16 cellular contexts compared by ENCODE assay signal in the genomic region with DNA sequence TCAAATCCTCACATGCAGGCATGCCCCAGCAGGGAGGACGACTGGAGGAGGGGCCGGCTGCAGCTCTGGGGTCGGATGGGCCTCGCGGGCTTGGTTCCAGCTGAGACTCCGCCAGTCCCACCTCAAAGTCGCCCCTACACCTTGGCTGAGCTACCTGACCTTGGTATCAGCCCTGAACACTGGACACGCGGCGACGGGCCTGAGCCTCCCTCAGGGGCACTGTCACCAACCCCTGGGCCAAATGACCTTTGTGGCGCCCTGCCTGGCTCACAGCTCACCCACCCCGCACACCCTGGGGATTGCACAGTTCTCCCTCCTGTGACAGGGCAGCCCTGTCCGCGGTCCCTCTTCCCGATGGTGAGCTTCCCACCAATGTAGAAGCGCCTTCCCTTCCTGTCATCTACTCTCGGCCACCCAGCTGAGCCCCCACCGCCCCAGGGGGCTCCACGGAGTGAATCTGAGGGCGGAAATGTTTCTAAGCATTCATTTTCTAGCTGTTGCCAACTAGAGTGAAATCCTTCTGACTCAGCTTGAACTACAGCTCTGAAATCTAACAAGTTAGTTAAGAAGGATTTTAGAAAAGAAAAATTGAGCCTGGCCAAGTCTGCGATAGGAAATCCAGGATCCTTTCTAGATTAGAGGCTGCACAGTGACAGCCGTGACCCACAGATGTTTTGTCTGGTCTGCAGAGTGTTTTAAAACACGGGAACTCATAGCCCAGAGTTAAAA.
DNase-seq lines count a peak whose midpoint lies in the region; ATAC-seq and TF ChIP-seq lines count a peak whose summit lies in the region.
"Had no signal": no experiment of that assay in that cellular context is flagged by ENCODE, and none has a peak within 500 bp of the region (broad histone marks: within the 10 kb centered on the region; RNA-seq: fewer than 3 reads in every experiment).

No MANE protein-coding gene starts in this region.

- intact Hi-C loops in right cardiac atrium (cut with DNase I) (no loop called here), prostate gland (cut with DNase I) (no loop called here)

- H3K4me1 Mint-ChIP-seq in WTC11 = peaks cover 15% of the 10 kb centered on the region
- H3K4me1 Mint-ChIP-seq: activated CD4-positive, alpha-beta T cell treated with anti-CD3 and anti-CD28 coated beads for 36 hours had no signal

- H3K9me3 Mint-ChIP-seq in WTC11 = peaks cover 15% of the 10 kb centered on the region
- H3K9me3 Mint-ChIP-seq: T-helper 2 cell treated with Interferon-gamma antibody and Interleukin-4, amounts not matched to agents 5 μg/mL and 100 μg/mL, for 36 hours had no signal

- CTCF ChIA-PET in WTC11 (lab: Charles Lee) = interaction anchor here (1.0 kb wide), 2 partner anchors 90 to 219 kb away, joined by 3 to 4 read pairs; partner anchors contain the start of gene COL23A1

- TF ChIP-seq CTCF in WTC11 (IDR thresholded peaks at IDR 0.05) = no peak
- no peak for TF ChIP-seq CTCF in prostate gland (IDR thresholded peaks at IDR 0.05)

- H3K4me3 Mint-ChIP-seq in WTC11 = no peak overlapping the region
- H3K4me3 Mint-ChIP-seq: activated CD4-positive, alpha-beta T cell treated with anti-CD3 and anti-CD28 coated beads for 36 hours; T-helper 2 cell treated with Interferon-gamma antibody and Interleukin-4, amounts not matched to agents 5 μg/mL and 100 μg/mL, for 36 hours had no signal

- ATAC-seq in WTC11 (peak; percentile 63), right cardiac atrium (peak; percentile 6 to 44)
- ATAC-seq: activated CD4-positive, alpha-beta T cell treated with anti-CD3 and anti-CD28 coated beads for 36 hours had no signal

- H3K4me3 ChIP-seq in right cardiac atrium (ENCODE audit: low read length) (no peak overlapping the region), prostate gland (no peak overlapping the region)

- WGBS in right cardiac atrium = 44% methylated on average over 24 of the region's 24 CpGs
- WGBS in prostate gland = 65% methylated on average over 24 of the region's 24 CpGs

- DNase-seq in AG08395 (ENCODE audit: low spot score) (peak; percentile 48), WTC11 (ENCODE audit: low spot score) (no peak), right cardiac atrium (peak in 1 of 3 donors; percentile 66), prostate gland (ENCODE audit: low spot score) (no peak), SW480 (ENCODE audit: low spot score) (no peak), NCI-H1105 (lab: John Stamatoyannopoulos, UW) (no peak)
- no peak for DNase-seq in activated naive CD4-positive, alpha-beta T cell treated with Interleukin-2 at 50 U/mL for 16 hours
- no peak for DNase-seq in stimulated activated CD4-positive, alpha-beta T cell treated with anti-CD3 and anti-CD28 coated beads, Interleukin-15, amount 100 ng/mL, for 24 hours
- DNase-seq: activated CD4-positive, alpha-beta T cell treated with anti-CD3 and anti-CD28 coated beads for 36 hours; activated gamma-delta T cell; GDM1; NCI-H1436 treated with DMSO at 0.1 percent for 48 hours; NK-92 treated with Interleukin-12 subunit alpha and Interleukin-12 subunit beta, amount 100 ng/mL, for 24 hours; SHP77 treated with DMSO at 0.1 percent for 48 hours had no signal

- H3K27me3 ChIP-seq in right cardiac atrium (ENCODE audit: control insufficient read depth, insufficient read depth) = no peaks in the 10 kb centered on the region
- H3K27me3 ChIP-seq in prostate gland (replicated peaks; ENCODE audit: insufficient read depth) = no peaks in the 10 kb centered on the region

- TF ChIP-seq POLR2A in prostate gland (IDR thresholded peaks at IDR 0.05) = no peak

- no peaks in the 10 kb centered on the region for H3K36me3 ChIP-seq in prostate gland

- peaks cover 17% of the 10 kb centered on the region for H3K36me3 Mint-ChIP-seq in WTC11

- H3K9me3 ChIP-seq in right cardiac atrium (ENCODE audit: control insufficient read depth, low read length) = no peaks in the 10 kb centered on the region
- no peaks in the 10 kb centered on the region for H3K9me3 ChIP-seq in prostate gland

- H3K27ac Mint-ChIP-seq in WTC11 = peak overlapping the region; percentile 70
- H3K27ac Mint-ChIP-seq: activated CD4-positive, alpha-beta T cell treated with anti-CD3 and anti-CD28 coated beads for 36 hours; progenitor cell of endocrine pancreas; T-helper 2 cell treated with Interferon-gamma antibody and Interleukin-4, amounts not matched to agents 5 μg/mL and 100 μg/mL, for 36 hours had no signal

- POLR2A ChIA-PET in WTC11 (lab: Charles Lee) = no interaction called here

- H3K27ac ChIP-seq in right cardiac atrium (ENCODE audit: low read length) = no peak overlapping the region
- peak overlapping the region; percentile 33 to 47 for H3K27ac ChIP-seq in prostate gland

- H3K4me1 ChIP-seq in right cardiac atrium (ENCODE audit: control insufficient read depth, insufficient read depth, low read length) (no peaks in the 10 kb centered on the region), prostate gland (replicated peaks) (no peaks in the 10 kb centered on the region)

- no peaks in the 10 kb centered on the region; the same call in 1 of the 2 replicates for H3K27me3 Mint-ChIP-seq in WTC11 (ENCODE audit: low read depth)
- H3K27me3 Mint-ChIP-seq: activated CD4-positive, alpha-beta T cell treated with anti-CD3 and anti-CD28 coated beads for 36 hours had no signal

TF ChIP-seq in WTC11, 78 proteins besides CTCF, POLR2A, EP300 and RAD21:
- TF ChIP-seq SMAD3 (CRISPR knock-in tag; IDR thresholded peaks at IDR 0.05; ENCODE audit: borderline replicate concordance) (no peak), NR3C1 (CRISPR knock-in tag; conservative IDR thresholded peaks at IDR 0.05; ENCODE audit: low read depth) (no peak), ZNF138 (CRISPR knock-in tag; conservative IDR thresholded peaks at IDR 0.05) (no peak), TCF7 (CRISPR knock-in tag; IDR thresholded peaks at IDR 0.05; ENCODE audit: low read depth) (no peak), PRDM15 (CRISPR knock-in tag; IDR thresholded peaks at IDR 0.05) (no peak), NFYB (CRISPR knock-in tag; conservative IDR thresholded peaks at IDR 0.05; ENCODE audit: low read depth) (no peak), ERG (CRISPR knock-in tag; IDR thresholded peaks at IDR 0.05) (no peak), EMX1 (CRISPR knock-in tag; IDR thresholded peaks at IDR 0.05) (no peak), GABPB1 (CRISPR knock-in tag; IDR thresholded peaks at IDR 0.05) (no peak), HMGA2 (CRISPR knock-in tag; IDR thresholded peaks at IDR 0.05) (no peak), ZNF263 (CRISPR knock-in tag; IDR thresholded peaks at IDR 0.05; ENCODE audit: low read depth) (no peak), ATF3 (CRISPR knock-in tag; conservative IDR thresholded peaks at IDR 0.05) (no peak), ZNF416 (CRISPR knock-in tag; IDR thresholded peaks at IDR 0.05) (no peak)
- TF ChIP-seq, protein P1, sequence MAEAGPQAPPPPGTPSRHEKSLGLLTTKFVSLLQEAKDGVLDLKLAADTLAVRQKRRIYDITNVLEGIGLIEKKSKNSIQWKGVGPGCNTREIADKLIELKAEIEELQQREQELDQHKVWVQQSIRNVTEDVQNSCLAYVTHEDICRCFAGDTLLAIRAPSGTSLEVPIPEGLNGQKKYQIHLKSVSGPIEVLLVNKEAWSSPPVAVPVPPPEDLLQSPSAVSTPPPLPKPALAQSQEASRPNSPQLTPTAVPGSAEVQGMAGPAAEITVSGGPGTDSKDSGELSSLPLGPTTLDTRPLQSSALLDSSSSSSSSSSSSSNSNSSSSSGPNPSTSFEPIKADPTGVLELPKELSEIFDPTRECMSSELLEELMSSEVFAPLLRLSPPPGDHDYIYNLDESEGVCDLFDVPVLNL (CRISPR knock-in tag; IDR thresholded peaks at IDR 0.05; ENCODE audit: borderline replicate concordance, low read depth) = no peak
